Comparison of ENCODE assay signal across 6 cellular contexts in genomic region chr16:50086176-50086575, GRCh38.
"Had no signal": no experiment of that assay in that cellular context is flagged by ENCODE, and none has a peak within 500 bp of the region (broad histone marks: within the 10 kb centered on the region; RNA-seq: fewer than 3 reads in every experiment).

No MANE protein-coding gene starts in this region.

- H2AFZ ChIP-seq: GM23248 had no signal

- H3K4me3 ChIP-seq: GM23248 had no signal

- H3K9ac ChIP-seq: GM23248 had no signal

- DNase-seq: GM23248, GOT3, H7, HCEC 1CT, KG1 had no signal

- H3K27ac ChIP-seq: GM23248, HL-60 had no signal
